Comparison of ENCODE assay signal across 8 cellular contexts in the genomic region with DNA sequence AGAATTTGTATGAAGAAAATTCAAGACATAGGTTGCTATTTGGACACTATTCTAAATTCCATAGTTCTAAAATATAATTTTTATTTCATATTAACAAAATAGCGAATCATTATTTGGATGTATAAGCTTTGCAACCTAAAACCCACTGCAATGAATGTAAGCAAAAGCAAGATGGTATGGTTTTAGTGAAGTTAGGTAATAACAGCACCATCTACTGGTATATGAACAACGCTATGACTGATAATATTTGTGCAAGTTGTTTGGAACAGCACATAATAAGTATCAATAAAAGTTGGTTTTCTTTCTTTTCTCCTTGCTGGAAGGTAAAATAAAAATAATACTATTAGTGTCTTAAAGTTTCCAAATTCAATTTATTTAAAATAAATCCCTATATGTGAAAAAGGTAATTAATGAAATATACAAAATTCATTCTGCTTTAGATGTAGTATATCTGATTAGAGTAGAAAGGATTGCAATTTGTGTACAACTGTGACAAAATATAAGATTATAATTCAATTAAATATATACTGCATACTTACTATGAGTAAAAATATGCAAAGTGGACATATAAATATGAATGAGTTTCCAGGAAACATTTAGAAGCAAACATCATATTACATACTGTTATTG.
DNase-seq lines count a peak whose midpoint lies in the region; ATAC-seq and FAIRE-seq lines count a peak whose summit lies in the region.

No MANE protein-coding gene starts in this region.

- POLR2A ChIA-PET in activated CD4-positive, alpha-beta T cell treated with anti-CD3 and anti-CD28 coated beads, Interleukin-2, amount 10 ng/mL, durations not matched to agents 7 days and 5 days (lab: Charles Lee) = no interaction called here

- FAIRE-seq in TTC549 (lab: Jason Lieb, UNC) = peak; percentile 70

- CTCF ChIA-PET in activated CD4-positive, alpha-beta T cell treated with anti-CD3 and anti-CD28 coated beads, Interleukin-2, amount 10 ng/mL, durations not matched to agents 7 days and 5 days (lab: Charles Lee) = no interaction called here

- ATAC-seq in GM19043 (IDR thresholded peaks at IDR 0.05; ENCODE audit: low read depth, unreplicated experiment) (peak; percentile 61), HG02610 (IDR thresholded peaks at IDR 0.05; ENCODE audit: unreplicated experiment) (no peak)
- no peak for ATAC-seq in activated T-cell treated with anti-CD3 and anti-CD28 coated beads, Interleukin-2, amount 50 U/mL, for 4 hours

- no peak overlapping the region for H3K4me3 Mint-ChIP-seq in activated T-cell treated with anti-CD3 and anti-CD28 coated beads, Interleukin-2, amount 50 U/mL, for 4 hours
- no peak overlapping the region for H3K4me3 Mint-ChIP-seq in activated CD4-positive, alpha-beta T cell treated with anti-CD3 and anti-CD28 coated beads, Interleukin-2, amount 10 ng/mL, durations not matched to agents 7 days and 5 days

- no peaks in the 10 kb centered on the region for H3K36me3 Mint-ChIP-seq in activated T-cell treated with anti-CD3 and anti-CD28 coated beads, Interleukin-2, amount 50 U/mL, for 4 hours (ENCODE audit: insufficient read depth)
- H3K36me3 Mint-ChIP-seq in activated CD4-positive, alpha-beta T cell treated with anti-CD3 and anti-CD28 coated beads, Interleukin-2, amount 10 ng/mL, durations not matched to agents 7 days and 5 days (ENCODE audit: low read depth) = no peaks in the 10 kb centered on the region

- no peaks in the 10 kb centered on the region for H3K9me3 Mint-ChIP-seq in activated T-cell treated with anti-CD3 and anti-CD28 coated beads, Interleukin-2, amount 50 U/mL, for 4 hours
- no peaks in the 10 kb centered on the region for H3K9me3 Mint-ChIP-seq in activated CD4-positive, alpha-beta T cell treated with anti-CD3 and anti-CD28 coated beads, Interleukin-2, amount 10 ng/mL, durations not matched to agents 7 days and 5 days

- no peaks in the 10 kb centered on the region for H3K4me1 Mint-ChIP-seq in activated T-cell treated with anti-CD3 and anti-CD28 coated beads, Interleukin-2, amount 50 U/mL, for 4 hours (ENCODE audit: low read depth)
- H3K4me1 Mint-ChIP-seq in activated CD4-positive, alpha-beta T cell treated with anti-CD3 and anti-CD28 coated beads, Interleukin-2, amount 10 ng/mL, durations not matched to agents 7 days and 5 days = no peaks in the 10 kb centered on the region

- H3K27ac Mint-ChIP-seq in activated CD4-positive, alpha-beta T cell treated with anti-CD3 and anti-CD28 coated beads, Interleukin-2, amount 10 ng/mL, durations not matched to agents 7 days and 5 days = no peak overlapping the region

- peaks cover 2% of the 10 kb centered on the region for H3K27me3 Mint-ChIP-seq in activated T-cell treated with anti-CD3 and anti-CD28 coated beads, Interleukin-2, amount 50 U/mL, for 4 hours (ENCODE audit: low read depth)
- H3K27me3 Mint-ChIP-seq in activated CD4-positive, alpha-beta T cell treated with anti-CD3 and anti-CD28 coated beads, Interleukin-2, amount 10 ng/mL, durations not matched to agents 7 days and 5 days = no peaks in the 10 kb centered on the region

- DNase-seq in Ammon's horn (ENCODE audit: low spot score) = peak; percentile 64
- peak; percentile 67 for DNase-seq in LoVo (ENCODE audit: low spot score)
- DNase-seq in inferior parietal cortex (ENCODE audit: extremely low spot score) = peak; percentile 67
- DNase-seq in activated T-cell treated with anti-CD3 and anti-CD28 coated beads, Interleukin-2, amount 50 U/mL, for 4 hours = no peak
- no peak for DNase-seq in activated CD4-positive, alpha-beta T cell treated with anti-CD3 and anti-CD28 coated beads, Interleukin-2, amount 10 ng/mL, durations not matched to agents 7 days and 5 days

Comparison
In these comparisons a context has a peak if more than half of its experiments do, and no peak if none do; other contexts are left out.
1. DNase-seq: peak in Ammon's horn (single experiment), LoVo (single experiment) and inferior parietal cortex (single experiment); none in activated T-cell treated with anti-CD3 and anti-CD28 coated beads, Interleukin-2, amount 50 U/mL, for 4 hours (single experiment) and activated CD4-positive, alpha-beta T cell treated with anti-CD3 and anti-CD28 coated beads, Interleukin-2, amount 10 ng/mL, durations not matched to agents 7 days and 5 days (single experiment).